Comparison of ENCODE assay signal across 27 cellular contexts in genomic region chr4:885353-885752, GRCh38. TPM values are rescaled to one million over a fixed set of nuclear protein-coding genes. Genes with fewer than 3 reads are reported as not detected.
DNase-seq lines count a peak whose midpoint lies in the region; ATAC-seq, FAIRE-seq and TF ChIP-seq lines count a peak whose summit lies in the region.
"Had no signal": no experiment of that assay in that cellular context is flagged by ENCODE, and none has a peak within 500 bp of the region (broad histone marks: within the 10 kb centered on the region; RNA-seq: fewer than 3 reads in every experiment).

No MANE protein-coding gene starts in this region.

- H3K4me2 ChIP-seq in GM12878 (ENCODE audit: control insufficient read depth, insufficient read depth) (no peak overlapping the region), H1 (ENCODE audit: insufficient read depth in 1 of 2, low read depth in 2 of 2, low read length in 2 of 2) (no peak overlapping the region)
- H3K4me2 ChIP-seq: BLaER1 had no signal

- H2BK15ac ChIP-seq in H1 (ENCODE audit: low read length) = no peak overlapping the region

- no peaks in the 10 kb centered on the region; the same call in 1 of the 2 replicates for H3K23me2 ChIP-seq in H1 (ENCODE audit: low read depth, low read length)

- H3K23ac ChIP-seq in H1 (ENCODE audit: insufficient read length) = no peak overlapping the region

- TF ChIP-seq CTCF in GM12878 (IDR thresholded peaks at IDR 0.05 in 2 of 3, conservative IDR thresholded peaks at IDR 0.05 in 1 of 3; ENCODE audit: control insufficient read depth in 2 of 3, extremely low read depth in 1 of 3, insufficient read depth in 1 of 3, low read depth in 3 of 3, low read length in 3 of 3) (no peak), H1 (IDR thresholded peaks at IDR 0.05; ENCODE audit: control extremely low read depth in 1 of 3, insufficient read depth in 1 of 3, low read depth in 1 of 3, low read length in 3 of 3) (no peak)

- TF ChIP-seq RAD21 in GM12878 (IDR thresholded peaks at IDR 0.05; ENCODE audit: insufficient read depth, low read depth, low read length) (no peak), H1 (IDR thresholded peaks at IDR 0.05 in 1 of 2, conservative IDR thresholded peaks at IDR 0.05 in 1 of 2; ENCODE audit: low read depth in 2 of 2, low read length in 2 of 2) (no peak)

- H3K56ac ChIP-seq in H1 (replicated peaks; ENCODE audit: insufficient read length, low read depth, low read length) = no peak overlapping the region

- peak; percentile 22 for DNase-seq in Jurkat, Clone E6-1 (ENCODE audit: low read depth, low spot score)
- DNase-seq in GM12878 (ENCODE audit: low read depth, low spot score) = no peak
- DNase-seq in H1 (ENCODE audit: low read depth in 1 of 2, low spot score in 2 of 2) = no peak
- DNase-seq in SHP77 treated with DMSO at 0.1 percent for 48 hours (lab: John Stamatoyannopoulos, UW) = no peak
- DNase-seq in GM03348 (ENCODE audit: low spot score) = no peak
- DNase-seq: 8988T; BE2C; C1 segment of cervical spinal cord; CD4-positive, alpha-beta memory T cell; CD4-positive, CD25-positive, alpha-beta regulatory T cell; CD8-positive, alpha-beta memory T cell; COR-L47; DMS153; DMS53; DMS79; DND-41; EL; GDM1 had no signal

- TF ChIP-seq POLR2A in GM12878 (IDR thresholded peaks at IDR 0.05; ENCODE audit: low read depth, low read length) (peak; percentile 44; the same call in 1 of the 2 replicates), H1 (IDR thresholded peaks at IDR 0.05; ENCODE audit: control extremely low read depth in 1 of 2, low read depth in 2 of 2, low read length in 2 of 2) (no peak)

- no peak overlapping the region for H3K4ac ChIP-seq in H1 (replicated peaks; ENCODE audit: insufficient read length, low read depth, low read length)

- H3K9me3 ChIP-seq in KOPT-K1 (ENCODE audit: insufficient read depth, low read length, poor library complexity, severe bottlenecking) (no peaks in the 10 kb centered on the region), GM12878 (replicated peaks; ENCODE audit: control insufficient read depth, insufficient read depth, low read length) (no peaks in the 10 kb centered on the region), H1 (ENCODE audit: insufficient read depth in 2 of 2, low read depth in 1 of 2, low read length in 1 of 2) (peaks cover 0 to 6% of the 10 kb centered on the region in 2 experiments; a peak in 1 of 4 replicates)
- H3K9me3 ChIP-seq: BE2C, BLaER1 had no signal

- POLR2A ChIA-PET in GM12878 (lab: Charles Lee) = no interaction called here
- POLR2A ChIA-PET in H1 (lab: Charles Lee; ENCODE audit: partially characterized antibody) = interaction anchor here (1.3 to 1.4 kb wide), 2 partner anchors 12 to 29 kb away, joined by 3 to 5 read pairs; no protein-coding TSS in a partner anchor

- SMC1A ChIA-PET in GM12878 (lab: Charles Lee; ENCODE audit: uncharacterized antibody, unreplicated experiment) = no interaction called here

- H3K79me2 ChIP-seq in GM12878 (ENCODE audit: control insufficient read depth, insufficient read depth, low read length) = no peaks in the 10 kb centered on the region
- H3K79me2 ChIP-seq in H1 (ENCODE audit: control insufficient read depth in 1 of 2, insufficient read depth in 2 of 2, low read length in 2 of 2) = no peaks in the 10 kb centered on the region

- H2BK120ac ChIP-seq in H1 (replicated peaks; ENCODE audit: low read depth, low read length) = no peak overlapping the region

- H3K14ac ChIP-seq in H1 (ENCODE audit: insufficient read length) = no peak overlapping the region

- peak overlapping the region; percentile 25; the same call in 1 of the 2 replicates for H4K8ac ChIP-seq in H1 (ENCODE audit: extremely low read depth, insufficient read depth, low read length)

- no TSS peak for BruUV-seq in GM12878 (replicated peaks; lab: Mats Ljungman, UMichigan)

- WGBS in GM12878 (ENCODE audit: insufficient coverage, insufficient replicate concordance, low lambda C conversion rate, missing lambda C conversion rate) = 94% methylated on average over 10 of the region's 10 CpGs
- 95% methylated on average over 10 of the region's 10 CpGs; no CpG with 5 or more reads in 1 of the 2 experiments for WGBS in H1 (ENCODE audit: extremely low coverage in 1 of 2, insufficient coverage in 1 of 2, insufficient read length in 1 of 2, insufficient replicate concordance in 2 of 2, low coverage in 1 of 2, low lambda C conversion rate in 2 of 2, missing lambda C conversion rate in 1 of 2), 2 experiments

- H3K27me3 ChIP-seq in GM12878 (replicated peaks in 1 of 2; ENCODE audit: control insufficient read depth in 2 of 2, insufficient read depth in 2 of 2, low read length in 1 of 2) (no peaks in the 10 kb centered on the region), H1 (replicated peaks in 1 of 4; ENCODE audit: control insufficient read depth in 3 of 4, extremely low read depth in 1 of 4, insufficient read depth in 3 of 4, low read length in 3 of 4) (no peaks in the 10 kb centered on the region)
- H3K27me3 ChIP-seq: BE2C, BLaER1 had no signal

- no peaks in the 10 kb centered on the region for H3K4me1 ChIP-seq in GM12878 (ENCODE audit: control insufficient read depth, insufficient read depth, low read length)
- no peaks in the 10 kb centered on the region for H3K4me1 ChIP-seq in H1 (replicated peaks in 1 of 4; ENCODE audit: control insufficient read depth in 3 of 4, insufficient read depth in 4 of 4, low read length in 3 of 4)
- H3K4me1 ChIP-seq: BE2C, BLaER1 had no signal

- no peak overlapping the region for H3K4me3 ChIP-seq in Jurkat, Clone E6-1 (ENCODE audit: low read length)
- H3K4me3 ChIP-seq in GM12878 = no peak overlapping the region
- H3K4me3 ChIP-seq in H1 (ENCODE audit: extremely low read depth in 1 of 4, insufficient read depth in 2 of 4, low read depth in 3 of 4, low read length in 4 of 4) = no peak overlapping the region
- H3K4me3 ChIP-seq: BLaER1 had no signal

- no peak for FAIRE-seq in GM12878 (lab: Jason Lieb, UNC)
- no peak for FAIRE-seq in H1 (lab: Jason Lieb, UNC)
- FAIRE-seq: A204.1, GM12892, GM18507, GM19239 had no signal

- RAD21 ChIA-PET in GM12878 (lab: Charles Lee; ENCODE audit: unreplicated experiment) = no interaction called here

- no peak overlapping the region for H2AFZ ChIP-seq in GM12878 (ENCODE audit: control insufficient read depth, low read depth, low read length)
- H2AFZ ChIP-seq in H1 (ENCODE audit: low read length) = no peak overlapping the region

- H3K79me1 ChIP-seq in H1 (ENCODE audit: low read depth, low read length) = no peaks in the 10 kb centered on the region; the same call in 1 of the 2 replicates

- H4K91ac ChIP-seq in H1 (replicated peaks; ENCODE audit: insufficient read length, low read length) = no peak overlapping the region

- no peak overlapping the region for H4K5ac ChIP-seq in H1 (ENCODE audit: insufficient read length, low read depth, low read length)

- no peak overlapping the region for H2BK12ac ChIP-seq in H1 (ENCODE audit: low read depth, low read length)

- H3K9ac ChIP-seq in GM12878 (ENCODE audit: control insufficient read depth, insufficient read depth, low read length) (no peak overlapping the region), H1 (replicated peaks in 1 of 4; ENCODE audit: extremely low read depth in 1 of 4, low read depth in 3 of 4, low read length in 3 of 4) (no peak overlapping the region)
- H3K9ac ChIP-seq: BLaER1 had no signal

- no peak overlapping the region for H2BK5ac ChIP-seq in H1 (ENCODE audit: low read depth, low read length)

- intact Hi-C loops in GM12878 (cut with micrococcal nuclease; ENCODE audit: unreplicated experiment) = no loop called here

- ATAC-seq in GM12878 (no peak), GM18867 (IDR thresholded peaks at IDR 0.05; ENCODE audit: unreplicated experiment) (no peak)

- CTCF ChIA-PET in GM12878 (lab: Yijun Ruan, JAX) (no interaction called here), H1 (lab: Charles Lee; ENCODE audit: partially characterized antibody) (no interaction called here)

- no peak overlapping the region for H2BK20ac ChIP-seq in H1 (ENCODE audit: low read length)

- H3K27ac ChIP-seq in KOPT-K1 (ENCODE audit: low read depth, low read length, poor library complexity, severe bottlenecking) = peak overlapping the region; percentile 33
- H3K27ac ChIP-seq in GM12878 (ENCODE audit: control insufficient read depth, insufficient read depth) = no peak overlapping the region
- H3K27ac ChIP-seq in H1 (ENCODE audit: low read depth, low read length) = no peak overlapping the region
- H3K27ac ChIP-seq: BLaER1 had no signal

- H3K18ac ChIP-seq in H1 (ENCODE audit: extremely low read depth, low read length) = no peak overlapping the region

- H3K36me3 ChIP-seq in KOPT-K1 (ENCODE audit: insufficient read depth, low read length) (peaks cover 98% of the 10 kb centered on the region), GM12878 (ENCODE audit: control insufficient read depth in 2 of 2, insufficient read depth in 2 of 2, low read length in 1 of 2) (peaks cover 2 to 36% of the 10 kb centered on the region in 2 experiments; a peak in 2 of 4 replicates), H1 (ENCODE audit: control insufficient read depth in 2 of 4, insufficient read depth in 4 of 4, low read length in 3 of 4) (peaks cover 0 to 11% (median 6%) of the 10 kb centered on the region in 4 experiments; a peak in 6 of 8 replicates)

- no peak for TF ChIP-seq EP300 in GM12878 (IDR thresholded peaks at IDR 0.05; ENCODE audit: borderline replicate concordance in 1 of 2, control insufficient read depth in 1 of 2, low read depth in 2 of 2, low read length in 2 of 2)
- TF ChIP-seq EP300 in H1 (IDR thresholded peaks at IDR 0.05; ENCODE audit: borderline replicate concordance in 1 of 2, low read depth in 2 of 2, low read length in 2 of 2) = no peak

- in situ Hi-C loops in GM12878 (cut with MboI) = no loop called here

- H4K20me1 ChIP-seq in GM12878 (ENCODE audit: control insufficient read depth, insufficient read depth) = no peaks in the 10 kb centered on the region
- H4K20me1 ChIP-seq in H1 (replicated peaks in 1 of 2; ENCODE audit: control insufficient read depth in 1 of 2, insufficient read depth in 2 of 2, low read length in 2 of 2) = peaks cover 0 to 19% of the 10 kb centered on the region in 2 experiments

- H2AK5ac ChIP-seq in H1 (ENCODE audit: low read depth, low read length) = no peak overlapping the region

RNA-seq across cellular contexts. Expression of gene GAK, which starts 46.8 kb away (rescaled TPM):
- 58.3 TPM for polyA plus RNA-seq in Jurkat, Clone E6-1 (2012; ENCODE audit: insufficient read depth, insufficient read length)
- total RNA-seq in GM12878 (2013; cell fraction: nucleolus; rRNA removed) = 353 and 398 TPM in 2 replicates
- total RNA-seq in GM12878 (2014; rRNA removed) = 84.3 and 96.9 TPM in 2 replicates
- total RNA-seq in GM12878 (2014; rRNA removed; fragmentation: Illumina TruSeq; extraction: Trizol) = 18.4 and 22.5 TPM in 2 replicates
- 114 and 127 TPM in 2 replicates for total RNA-seq in GM12878 (2021)
- 15.7 TPM for polyA plus RNA-seq in GM12878 (2011; ENCODE audit: low read depth)
- polyA plus RNA-seq in GM12878 (2011; rRNA removed) = 20.8 and 36.6 TPM in 2 replicates
- 34.7 and 47.1 TPM in 2 replicates for polyA plus RNA-seq in GM12878 (2011; cell fraction: cytosol; rRNA removed)
- 193 and 259 TPM in 2 replicates for polyA plus RNA-seq in GM12878 (2011; cell fraction: nucleus; rRNA removed)
- polyA plus RNA-seq in GM12878 (2012) = 54.3 and 64.5 TPM in 2 replicates
- 9.3 and 20.2 TPM in 2 replicates for polyA plus RNA-seq in GM12878 (2014; fragmentation: Illumina TruSeq; extraction: Trizol)
- polyA plus RNA-seq in GM12878 (2014; fragmentation: Nextera tagmentation; extraction: Ambion mirVana) = 1 to 10 TPM in 1 of 2 experiments, under 1 TPM in 1; 0.82 to 5.7 TPM
- 87.6 and 109 TPM in 2 replicates for polyA plus RNA-seq in GM12878 (2014; rRNA removed)
- 10 to 100 TPM; 71.0 to 73.6 TPM for polyA plus RNA-seq in GM12878 (2016; fragmentation: Nextera tagmentation; extraction: Ambion mirVana)
- polyA minus RNA-seq in GM12878 (2011; rRNA and poly(A)+ RNA removed) = 83.6 and 214 TPM in 2 replicates
- 29.3 and 36.4 TPM in 2 replicates for polyA minus RNA-seq in GM12878 (2011; cell fraction: cytosol; rRNA and poly(A)+ RNA removed)
- polyA minus RNA-seq in GM12878 (2011; cell fraction: nucleus; rRNA and poly(A)+ RNA removed) = 79.4 and 142 TPM in 2 replicates
- total RNA-seq in H1 (2021; fragmentation: NEBNext Ultra II Directional; extraction: Animal tissue kit (Norgen Biotek cat#: 25700)) = 70.8 and 76.9 TPM in 2 replicates
- polyA plus RNA-seq in H1 (2011; rRNA removed) = 31.5 and 50.3 TPM in 2 replicates
- polyA plus RNA-seq in H1 (2011; cell fraction: cytosol; rRNA removed) = 29.0 TPM
- 130 TPM for polyA plus RNA-seq in H1 (2011; cell fraction: nucleus; rRNA removed)
- 42.1 to 71.0 TPM (median 63.2 TPM) in 4 replicates for polyA plus RNA-seq in H1 (2012, experiment 1 of 2)
- polyA plus RNA-seq in H1 (2012, experiment 2 of 2) = 48.2 TPM
- polyA plus RNA-seq in H1 (2013, experiment 1 of 2) = 54.1 TPM
- polyA plus RNA-seq in H1 (2013, experiment 2 of 2) = 49.8 TPM
- polyA minus RNA-seq in H1 (2011; rRNA and poly(A)+ RNA removed) = 37.0 and 38.9 TPM in 2 replicates
- 24.0 TPM for polyA minus RNA-seq in H1 (2011; cell fraction: cytosol; rRNA and poly(A)+ RNA removed)
- 61.0 TPM for polyA minus RNA-seq in H1 (2011; cell fraction: nucleus; rRNA and poly(A)+ RNA removed)

RNA-seq across cellular contexts. Expression of gene TMEM175, which starts 46.9 kb away (rescaled TPM):
- polyA plus RNA-seq in Jurkat, Clone E6-1 (2012; ENCODE audit: insufficient read depth, insufficient read length) = 16.5 TPM
- total RNA-seq in GM12878 (2013; cell fraction: nucleolus; rRNA removed) = 41.5 and 43.7 TPM in 2 replicates
- 26.1 and 31.8 TPM in 2 replicates for total RNA-seq in GM12878 (2014; rRNA removed)
- 11.1 and 12.4 TPM in 2 replicates for total RNA-seq in GM12878 (2014; rRNA removed; fragmentation: Illumina TruSeq; extraction: Trizol)
- 21.8 and 26.0 TPM in 2 replicates for total RNA-seq in GM12878 (2021)
- polyA plus RNA-seq in GM12878 (2011; ENCODE audit: low read depth) = 29.5 TPM
- 9.5 and 19.2 TPM in 2 replicates for polyA plus RNA-seq in GM12878 (2011; rRNA removed)
- 36.8 and 40.3 TPM in 2 replicates for polyA plus RNA-seq in GM12878 (2011; cell fraction: cytosol; rRNA removed)
- 218 and 219 TPM in 2 replicates for polyA plus RNA-seq in GM12878 (2011; cell fraction: nucleus; rRNA removed)
- 23.1 and 26.7 TPM in 2 replicates for polyA plus RNA-seq in GM12878 (2012)
- polyA plus RNA-seq in GM12878 (2014; fragmentation: Illumina TruSeq; extraction: Trizol) = 3.8 and 10.0 TPM in 2 replicates
- polyA plus RNA-seq in GM12878 (2014; fragmentation: Nextera tagmentation; extraction: Ambion mirVana) = under 1 TPM; 0.11 to 0.22 TPM
- polyA plus RNA-seq in GM12878 (2014; rRNA removed) = 39.5 and 53.5 TPM in 2 replicates
- 10 to 100 TPM; 25.4 to 31.5 TPM for polyA plus RNA-seq in GM12878 (2016; fragmentation: Nextera tagmentation; extraction: Ambion mirVana)
- 12.2 and 16.1 TPM in 2 replicates for polyA minus RNA-seq in GM12878 (2011; rRNA and poly(A)+ RNA removed)
- polyA minus RNA-seq in GM12878 (2011; cell fraction: cytosol; rRNA and poly(A)+ RNA removed) = 6.5 and 9.0 TPM in 2 replicates
- polyA minus RNA-seq in GM12878 (2011; cell fraction: nucleus; rRNA and poly(A)+ RNA removed) = 21.6 and 32.9 TPM in 2 replicates
- 3.0 and 4.9 TPM in 2 replicates for total RNA-seq in H1 (2021; fragmentation: NEBNext Ultra II Directional; extraction: Animal tissue kit (Norgen Biotek cat#: 25700))
- 20.7 and 32.8 TPM in 2 replicates for polyA plus RNA-seq in H1 (2011; rRNA removed)
- 11.2 TPM for polyA plus RNA-seq in H1 (2011; cell fraction: cytosol; rRNA removed)
- polyA plus RNA-seq in H1 (2011; cell fraction: nucleus; rRNA removed) = 61.6 TPM
- 8.2 to 12.3 TPM (median 8.4 TPM) in 4 replicates for polyA plus RNA-seq in H1 (2012, experiment 1 of 2)
- polyA plus RNA-seq in H1 (2012, experiment 2 of 2) = 7.1 TPM
- 9.2 TPM for polyA plus RNA-seq in H1 (2013, experiment 1 of 2)
- polyA plus RNA-seq in H1 (2013, experiment 2 of 2) = 5.8 TPM
- polyA minus RNA-seq in H1 (2011; rRNA and poly(A)+ RNA removed) = 6.3 and 7.5 TPM in 2 replicates
- 2.9 TPM for polyA minus RNA-seq in H1 (2011; cell fraction: cytosol; rRNA and poly(A)+ RNA removed)
- polyA minus RNA-seq in H1 (2011; cell fraction: nucleus; rRNA and poly(A)+ RNA removed) = 7.2 TPM

RNA-seq across cellular contexts. Expression of gene CPLX1, which starts 59.4 kb away (rescaled TPM):
- 0.73 TPM for polyA plus RNA-seq in Jurkat, Clone E6-1 (2012; ENCODE audit: insufficient read depth, insufficient read length)
- 0.25 TPM in 1 of 2 replicates, not detected in the other for total RNA-seq in GM12878 (2013; cell fraction: nucleolus; rRNA removed)
- total RNA-seq in GM12878 (2014; rRNA removed) (0.16 TPM in 1 of 2 replicates, not detected in the other), GM12878 (2014; rRNA removed; fragmentation: Illumina TruSeq; extraction: Trizol) (0.09 TPM in 1 of 2 replicates, not detected in the other), GM12878 (2021) (1.2 and 2.2 TPM in 2 replicates)
- polyA plus RNA-seq in GM12878 (2011; ENCODE audit: low read depth) = 0.10 TPM
- polyA plus RNA-seq in GM12878 (2011; rRNA removed) (not detected in 2 replicates), GM12878 (2014; fragmentation: Illumina TruSeq; extraction: Trizol) (0.04 TPM in 1 of 2 replicates, not detected in the other), GM12878 (2014; fragmentation: Nextera tagmentation; extraction: Ambion mirVana) (not detected), GM12878 (2014; rRNA removed) (0.28 and 0.57 TPM in 2 replicates), GM12878 (2016; fragmentation: Nextera tagmentation; extraction: Ambion mirVana) (under 1 TPM in 1 of 2 experiments, not detected in 1; 0.13 TPM), H1 (2011; rRNA removed) (0.32 and 1.3 TPM in 2 replicates)
- polyA plus RNA-seq in GM12878 (2011; cell fraction: cytosol; rRNA removed) = 0.06 TPM in 1 of 2 replicates, not detected in the other
- 0.12 and 0.46 TPM in 2 replicates for polyA plus RNA-seq in GM12878 (2011; cell fraction: nucleus; rRNA removed)
- polyA plus RNA-seq in GM12878 (2012) = 0.88 and 2.1 TPM in 2 replicates
- not detected in 2 replicates for polyA minus RNA-seq in GM12878 (2011; rRNA and poly(A)+ RNA removed)
- polyA minus RNA-seq in GM12878 (2011; cell fraction: cytosol; rRNA and poly(A)+ RNA removed) = not detected in 2 replicates
- polyA minus RNA-seq in GM12878 (2011; cell fraction: nucleus; rRNA and poly(A)+ RNA removed) = not detected in 2 replicates
- total RNA-seq in H1 (2021; fragmentation: NEBNext Ultra II Directional; extraction: Animal tissue kit (Norgen Biotek cat#: 25700)) = 0.56 and 0.67 TPM in 2 replicates
- polyA plus RNA-seq in H1 (2011; cell fraction: cytosol; rRNA removed) = 0.35 TPM
- 3.7 TPM for polyA plus RNA-seq in H1 (2011; cell fraction: nucleus; rRNA removed)
- 0.76 to 1.5 TPM (median 1.1 TPM) in 4 replicates for polyA plus RNA-seq in H1 (2012, experiment 1 of 2)
- 0.46 TPM for polyA plus RNA-seq in H1 (2012, experiment 2 of 2)
- polyA plus RNA-seq in H1 (2013, experiment 1 of 2) = 0.63 TPM
- 0.74 TPM for polyA plus RNA-seq in H1 (2013, experiment 2 of 2)
- 0.07 TPM in 1 of 2 replicates, not detected in the other for polyA minus RNA-seq in H1 (2011; rRNA and poly(A)+ RNA removed)
- not detected for polyA minus RNA-seq in H1 (2011; cell fraction: cytosol; rRNA and poly(A)+ RNA removed)
- not detected for polyA minus RNA-seq in H1 (2011; cell fraction: nucleus; rRNA and poly(A)+ RNA removed)
- total RNA-seq: Daoy had no signal
- polyA plus RNA-seq: CD14-positive monocyte; CD8-positive, alpha-beta memory T cell had no signal
